9 cellular contexts compared by ENCODE assay signal in genomic region chr2:43345391-43345813, GRCh38.
DNase-seq lines count a peak whose midpoint lies in the region; ATAC-seq, FAIRE-seq and TF ChIP-seq lines count a peak whose summit lies in the region.
"Had no signal": no experiment of that assay in that cellular context is flagged by ENCODE, and none has a peak within 500 bp of the region (broad histone marks: within the 10 kb centered on the region; RNA-seq: fewer than 3 reads in every experiment).

No MANE protein-coding gene starts in this region.

- H3K4me1 ChIP-seq in Peyer's patch (peaks cover 0 to 46% (median 3%) of the 10 kb centered on the region in 4 donors), H1 (replicated peaks in 1 of 4; ENCODE audit: control insufficient read depth in 3 of 4, insufficient read depth in 4 of 4, low read length in 3 of 4) (peaks cover 4 to 19% (median 13%) of the 10 kb centered on the region in 4 experiments; a peak in 6 of 7 replicates), mesenchymal stem cell (ENCODE audit: control insufficient read depth, insufficient read depth, low read depth, low read length) (peaks cover 21% of the 10 kb centered on the region), suprapubic skin (peaks cover 80% of the 10 kb centered on the region)

- H2BK12ac ChIP-seq in H1 (ENCODE audit: low read depth, low read length) (no peak overlapping the region), mesenchymal stem cell (ENCODE audit: low read length in 2 of 2) (peak overlapping the region in 1 of 2 experiments; percentile 76)

- intact Hi-C loops in posterior vena cava (cut with DNase I), result loop anchor here in 1 of 2 donors (10.0 kb wide), 1 partner anchor 1239 kb away; no protein-coding TSS in a partner anchor

- no peaks in the 10 kb centered on the region for H3K9me3 ChIP-seq in Peyer's patch
- no peaks in the 10 kb centered on the region for H3K9me3 ChIP-seq in H1 (ENCODE audit: insufficient read depth in 2 of 2, low read depth in 1 of 2, low read length in 1 of 2)
- no peaks in the 10 kb centered on the region for H3K9me3 ChIP-seq in mesenchymal stem cell (ENCODE audit: control insufficient read depth, low read length)
- H3K9me3 ChIP-seq in suprapubic skin, result no peaks in the 10 kb centered on the region

- WGBS in H1 (ENCODE audit: extremely low coverage in 1 of 2, insufficient coverage in 1 of 2, insufficient read length in 1 of 2, insufficient replicate concordance in 2 of 2, low coverage in 1 of 2, low lambda C conversion rate in 2 of 2, missing lambda C conversion rate in 1 of 2), 2 experiments, result 77% methylated on average over 5 of the region's 5 CpGs; no CpG with 5 or more reads in 1 of the 2 experiments
- 70% methylated on average over 5 of the region's 5 CpGs for WGBS in mesenchymal stem cell
- 34% methylated on average over 5 of the region's 5 CpGs for WGBS in suprapubic skin

- H2AK5ac ChIP-seq in H1 (ENCODE audit: low read depth, low read length) (no peak overlapping the region), mesenchymal stem cell (ENCODE audit: low read length, severe bottlenecking) (peak overlapping the region; percentile 32)

- H3K14ac ChIP-seq in H1 (ENCODE audit: insufficient read length), result no peak overlapping the region
- H3K14ac ChIP-seq in mesenchymal stem cell (ENCODE audit: low read length in 2 of 2), result peak overlapping the region in 1 of 2 experiments; percentile 29

- FAIRE-seq in H1 (lab: Jason Lieb, UNC), result no peak

- no peaks in the 10 kb centered on the region for H3K36me3 ChIP-seq in Peyer's patch
- H3K36me3 ChIP-seq in H1 (ENCODE audit: control insufficient read depth in 2 of 4, insufficient read depth in 4 of 4, low read length in 3 of 4), result no peaks in the 10 kb centered on the region; a peak in 1 of 8 replicates
- H3K36me3 ChIP-seq in mesenchymal stem cell (ENCODE audit: control insufficient read depth in 1 of 2, insufficient read depth in 2 of 2, low read depth in 1 of 2, low read length in 2 of 2), result no peaks in the 10 kb centered on the region
- no peaks in the 10 kb centered on the region for H3K36me3 ChIP-seq in suprapubic skin

- no peak for TF ChIP-seq RAD21 in H1 (IDR thresholded peaks at IDR 0.05 in 1 of 2, conservative IDR thresholded peaks at IDR 0.05 in 1 of 2; ENCODE audit: low read depth in 2 of 2, low read length in 2 of 2)

- H3K4ac ChIP-seq in H1 (replicated peaks; ENCODE audit: insufficient read length, low read depth, low read length), result no peak overlapping the region
- peak overlapping the region in 1 of 2 experiments; percentile 88 for H3K4ac ChIP-seq in mesenchymal stem cell (ENCODE audit: low read depth in 1 of 2, low read length in 2 of 2)

- H3K79me1 ChIP-seq in H1 (ENCODE audit: low read depth, low read length), result no peaks in the 10 kb centered on the region
- H3K79me1 ChIP-seq in mesenchymal stem cell (replicated peaks; ENCODE audit: low read length, poor library complexity, severe bottlenecking), result peaks cover 3% of the 10 kb centered on the region

- TF ChIP-seq EP300 in H1 (IDR thresholded peaks at IDR 0.05; ENCODE audit: borderline replicate concordance in 1 of 2, low read depth in 2 of 2, low read length in 2 of 2), result no peak
- TF ChIP-seq EP300 in suprapubic skin (IDR thresholded peaks at IDR 0.05), result no peak

- DNase-seq in Peyer's patch (no peak), H1 (ENCODE audit: low read depth in 1 of 2, low spot score in 2 of 2) (no peak), mesenchymal stem cell (no peak), suprapubic skin (ENCODE audit: low spot score in 2 of 2) (peak; percentile 81 to 84), posterior vena cava (ENCODE audit: low spot score) (no peak)
- DNase-seq: immature natural killer cell had no signal

- H3K4me3 ChIP-seq in Peyer's patch, result no peak overlapping the region
- H3K4me3 ChIP-seq in H1 (ENCODE audit: extremely low read depth in 1 of 4, insufficient read depth in 2 of 4, low read depth in 3 of 4, low read length in 4 of 4), result peak overlapping the region in 1 of 4 experiments; percentile 26; a peak in 1 of 8 replicates
- H3K4me3 ChIP-seq in mesenchymal stem cell (ENCODE audit: insufficient read depth in 1 of 2, low read depth in 1 of 2, low read length in 2 of 2), result no peak overlapping the region
- H3K4me3 ChIP-seq in suprapubic skin, result no peak overlapping the region

- no peak overlapping the region for H4K91ac ChIP-seq in H1 (replicated peaks; ENCODE audit: insufficient read length, low read length)
- H4K91ac ChIP-seq in mesenchymal stem cell (ENCODE audit: low read length), result peak overlapping the region; percentile 61

- POLR2A ChIA-PET in H1 (lab: Charles Lee; ENCODE audit: partially characterized antibody), result no interaction called here

- H3K23me2 ChIP-seq in H1 (ENCODE audit: low read depth, low read length), result no peaks in the 10 kb centered on the region

- H4K20me1 ChIP-seq in H1 (replicated peaks in 1 of 2; ENCODE audit: control insufficient read depth in 1 of 2, insufficient read depth in 2 of 2, low read length in 2 of 2), result no peaks in the 10 kb centered on the region

- no peak overlapping the region for H2BK120ac ChIP-seq in H1 (replicated peaks; ENCODE audit: low read depth, low read length)
- H2BK120ac ChIP-seq in mesenchymal stem cell (ENCODE audit: low read depth, low read length), result no peak overlapping the region

- H3K9ac ChIP-seq in H1 (replicated peaks in 1 of 4; ENCODE audit: extremely low read depth in 1 of 4, low read depth in 3 of 4, low read length in 3 of 4), result no peak overlapping the region
- peak overlapping the region; percentile 74 for H3K9ac ChIP-seq in mesenchymal stem cell (ENCODE audit: low read length)

- H3K79me2 ChIP-seq in H1 (ENCODE audit: control insufficient read depth in 1 of 2, insufficient read depth in 2 of 2, low read length in 2 of 2), result no peaks in the 10 kb centered on the region

- H3K27ac ChIP-seq in Peyer's patch (peak overlapping the region; percentile 43 to 76 (median 47)), H1 (ENCODE audit: low read depth, low read length) (no peak overlapping the region), mesenchymal stem cell (ENCODE audit: low read length, poor library complexity, severe bottlenecking) (no peak overlapping the region), suprapubic skin (peak overlapping the region; percentile 87)

- no peak overlapping the region for H2BK20ac ChIP-seq in H1 (ENCODE audit: low read length)

- H3K27me3 ChIP-seq in Peyer's patch (no peaks in the 10 kb centered on the region), H1 (replicated peaks in 1 of 4; ENCODE audit: control insufficient read depth in 3 of 4, extremely low read depth in 1 of 4, insufficient read depth in 3 of 4, low read length in 3 of 4) (no peaks in the 10 kb centered on the region), mesenchymal stem cell (ENCODE audit: control insufficient read depth in 1 of 2, insufficient read depth in 1 of 2, low read length in 2 of 2) (no peaks in the 10 kb centered on the region), suprapubic skin (no peaks in the 10 kb centered on the region)

- TF ChIP-seq CTCF in Peyer's patch (IDR thresholded peaks at IDR 0.05), result no peak
- no peak for TF ChIP-seq CTCF in H1 (IDR thresholded peaks at IDR 0.05; ENCODE audit: control extremely low read depth in 1 of 3, insufficient read depth in 1 of 3, low read depth in 1 of 3, low read length in 3 of 3)
- peak in 1 of 2 donors; percentile 38 for TF ChIP-seq CTCF in suprapubic skin (IDR thresholded peaks at IDR 0.05)

- H2AFZ ChIP-seq in H1 (ENCODE audit: low read length) (no peak overlapping the region), mesenchymal stem cell (ENCODE audit: low read depth, low read length) (no peak overlapping the region)

- no peak overlapping the region for H4K8ac ChIP-seq in H1 (ENCODE audit: extremely low read depth, insufficient read depth, low read length)
- H4K8ac ChIP-seq in mesenchymal stem cell (ENCODE audit: low read length), result no peak overlapping the region

- TF ChIP-seq POLR2A in Peyer's patch (IDR thresholded peaks at IDR 0.05) (no peak), H1 (IDR thresholded peaks at IDR 0.05; ENCODE audit: control extremely low read depth in 1 of 2, low read depth in 2 of 2, low read length in 2 of 2) (no peak), suprapubic skin (IDR thresholded peaks at IDR 0.05) (peak in 1 of 2 donors; percentile 30)

- no peak overlapping the region for H3K56ac ChIP-seq in H1 (replicated peaks; ENCODE audit: insufficient read length, low read depth, low read length)

- H4K5ac ChIP-seq in H1 (ENCODE audit: insufficient read length, low read depth, low read length), result no peak overlapping the region

- no peak overlapping the region for H2BK15ac ChIP-seq in H1 (ENCODE audit: low read length)
- H2BK15ac ChIP-seq in mesenchymal stem cell (ENCODE audit: low read depth, poor library complexity, severe bottlenecking), result no peak overlapping the region

- no peak overlapping the region for H3K23ac ChIP-seq in H1 (ENCODE audit: insufficient read length)
- no peak overlapping the region for H3K23ac ChIP-seq in mesenchymal stem cell (ENCODE audit: low read length in 2 of 2)

- H3K4me2 ChIP-seq in H1 (ENCODE audit: insufficient read depth in 1 of 2, low read depth in 2 of 2, low read length in 2 of 2), result peak overlapping the region; percentile 21 to 38; a peak in 2 of 4 replicates
- H3K4me2 ChIP-seq in mesenchymal stem cell (ENCODE audit: low read length, poor library complexity, severe bottlenecking), result no peak overlapping the region

- CTCF ChIA-PET in H1 (lab: Charles Lee; ENCODE audit: partially characterized antibody), result interaction anchor here (0.7 to 1.2 kb wide), 3 partner anchors 11 to 443 kb away, joined by 3 read pairs; no protein-coding TSS in a partner anchor

- H2BK5ac ChIP-seq in H1 (ENCODE audit: low read depth, low read length) (no peak overlapping the region; the same call in 1 of the 2 replicates), mesenchymal stem cell (ENCODE audit: low read depth, low read length, poor library complexity, severe bottlenecking) (no peak overlapping the region)

- ATAC-seq in HG02623 (IDR thresholded peaks at IDR 0.05; ENCODE audit: unreplicated experiment) (no peak), HG02678 (IDR thresholded peaks at IDR 0.05; ENCODE audit: unreplicated experiment) (no peak), GM18502 (IDR thresholded peaks at IDR 0.05; ENCODE audit: poor library complexity, unreplicated experiment) (no peak)

- H3K18ac ChIP-seq in H1 (ENCODE audit: extremely low read depth, low read length) (no peak overlapping the region), mesenchymal stem cell (ENCODE audit: low read depth in 1 of 2, low read length in 2 of 2) (peak overlapping the region in 1 of 2 experiments; percentile 57)

TF ChIP-seq in H1, 55 proteins besides CTCF, POLR2A, EP300 and RAD21:
- no peak for TF ChIP-seq HDAC2 (IDR thresholded peaks at IDR 0.05; ENCODE audit: borderline replicate concordance in 1 of 2, low read depth in 2 of 2, low read length in 2 of 2)
- TF ChIP-seq TEAD4 (IDR thresholded peaks at IDR 0.05; ENCODE audit: low read depth, low read length), result no peak

Comparison
In these comparisons a context has a peak if more than half of its experiments do, and no peak if none do; other contexts are left out.
1. DNase-seq: peak in suprapubic skin (2 of 2); none in Peyer's patch (0 of 3), H1 (0 of 2), mesenchymal stem cell (single experiment) and posterior vena cava (single experiment).
2. H3K27ac ChIP-seq: peak in Peyer's patch (4 of 4) and suprapubic skin (single experiment); none in H1 (single experiment) and mesenchymal stem cell (single experiment).